In genomic region chr13:19864018-19864338, GRCh38 we compare ENCODE assay signal across 8 cellular contexts. TPM values are rescaled to one million over a fixed set of nuclear protein-coding genes. Genes with fewer than 3 reads are reported as not detected.
A peak's percentile ranks its signal among the peaks of the same experiment; 100 is the strongest.
DNase-seq lines count a peak whose midpoint lies in the region; ATAC-seq and TF ChIP-seq lines count a peak whose summit lies in the region.

No MANE protein-coding gene starts in this region.

- H3K4me1 ChIP-seq in endocrine pancreas (ENCODE audit: control insufficient read depth, insufficient read depth, low read length) (peaks cover 6% of the 10 kb centered on the region), mucosa of descending colon (ENCODE audit: low read depth) (peaks cover 18% of the 10 kb centered on the region)

- peak overlapping the region; percentile 97 for H3K27ac Mint-ChIP-seq in activated CD4-positive, alpha-beta T cell treated with anti-CD3 and anti-CD28 coated beads, Interleukin-2, amount 10 ng/mL, durations not matched to agents 7 days and 5 days
- H3K27ac Mint-ChIP-seq in stimulated activated naive CD8-positive, alpha-beta T cell treated with anti-CD3 and anti-CD28 coated beads, Interleukin-15, Interleukin-2, amounts not matched to agents 100 ng/mL and 50 ng/mL, for 24 hours = peak overlapping the region; percentile 86

- H3K9ac ChIP-seq in endocrine pancreas (ENCODE audit: control insufficient read depth, insufficient read depth, low read length) = peak overlapping the region; percentile 82

- CTCF ChIA-PET in activated CD4-positive, alpha-beta T cell treated with anti-CD3 and anti-CD28 coated beads, Interleukin-2, amount 10 ng/mL, durations not matched to agents 7 days and 5 days (lab: Charles Lee) = interaction anchor here (0.9 to 2.0 kb wide), 8 partner anchors 10 to 93 kb away, joined by 3 to 6 read pairs (median 4); partner anchors contain the start of gene PSPC1

- H3K27me3 ChIP-seq in endocrine pancreas (ENCODE audit: control insufficient read depth, insufficient read depth, low read length) = no peaks in the 10 kb centered on the region

- H3K4me3 ChIP-seq in endocrine pancreas (ENCODE audit: control insufficient read depth, insufficient read depth, low read length) (peak overlapping the region; percentile 14), mucosa of descending colon (peak overlapping the region; percentile 81)

- H3K4me3 Mint-ChIP-seq in activated CD4-positive, alpha-beta T cell treated with anti-CD3 and anti-CD28 coated beads, Interleukin-2, amount 10 ng/mL, durations not matched to agents 7 days and 5 days = peak overlapping the region; percentile 79
- peak overlapping the region; percentile 96 for H3K4me3 Mint-ChIP-seq in stimulated activated naive CD8-positive, alpha-beta T cell treated with anti-CD3 and anti-CD28 coated beads, Interleukin-15, Interleukin-2, amounts not matched to agents 100 ng/mL and 50 ng/mL, for 24 hours

- POLR2A ChIA-PET in activated CD4-positive, alpha-beta T cell treated with anti-CD3 and anti-CD28 coated beads, Interleukin-2, amount 10 ng/mL, durations not matched to agents 7 days and 5 days (lab: Charles Lee) = interaction anchor here (0.6 to 1.0 kb wide), 2 partner anchors 92 to 117 kb away, joined by 3 to 4 read pairs; no protein-coding TSS in a partner anchor

- peaks cover 33% of the 10 kb centered on the region for H3K4me1 Mint-ChIP-seq in activated CD4-positive, alpha-beta T cell treated with anti-CD3 and anti-CD28 coated beads, Interleukin-2, amount 10 ng/mL, durations not matched to agents 7 days and 5 days
- peaks cover 41% of the 10 kb centered on the region for H3K4me1 Mint-ChIP-seq in stimulated activated naive CD8-positive, alpha-beta T cell treated with anti-CD3 and anti-CD28 coated beads, Interleukin-15, Interleukin-2, amounts not matched to agents 100 ng/mL and 50 ng/mL, for 24 hours (ENCODE audit: low read depth)

- DNase-seq in activated T-cell treated with anti-CD3 and anti-CD28 coated beads for 1 hour (ENCODE audit: low read depth) = peak; percentile 38
- DNase-seq in activated T-cell treated with anti-CD3 and anti-CD28 coated beads for 4 hours = no peak
- peak; percentile 37 for DNase-seq in NCI-H2196 (lab: John Stamatoyannopoulos, UW; ENCODE audit: unreplicated experiment)
- peak; percentile 53 for DNase-seq in activated CD4-positive, alpha-beta T cell treated with anti-CD3 and anti-CD28 coated beads, Interleukin-2, amount 10 ng/mL, durations not matched to agents 7 days and 5 days
- peak in 2 of 3 donors; percentile 87 to 88 for DNase-seq in mucosa of descending colon

- intact Hi-C loops in mucosa of descending colon (cut with DNase I, micrococcal nuclease) = no loop called here

- H3K36me3 ChIP-seq in endocrine pancreas (ENCODE audit: control insufficient read depth, insufficient read depth, low read length) (no peaks in the 10 kb centered on the region), mucosa of descending colon (ENCODE audit: low read depth) (no peaks in the 10 kb centered on the region)

- peaks cover 17% of the 10 kb centered on the region for H3K36me3 Mint-ChIP-seq in activated CD4-positive, alpha-beta T cell treated with anti-CD3 and anti-CD28 coated beads, Interleukin-2, amount 10 ng/mL, durations not matched to agents 7 days and 5 days (ENCODE audit: low read depth)
- H3K36me3 Mint-ChIP-seq in stimulated activated naive CD8-positive, alpha-beta T cell treated with anti-CD3 and anti-CD28 coated beads, Interleukin-15, Interleukin-2, amounts not matched to agents 100 ng/mL and 50 ng/mL, for 24 hours (ENCODE audit: low read depth) = peaks cover 6% of the 10 kb centered on the region

- no peak for TF ChIP-seq CTCF in mucosa of descending colon (IDR thresholded peaks at IDR 0.05)

- no peaks in the 10 kb centered on the region for H3K9me3 Mint-ChIP-seq in activated CD4-positive, alpha-beta T cell treated with anti-CD3 and anti-CD28 coated beads, Interleukin-2, amount 10 ng/mL, durations not matched to agents 7 days and 5 days
- H3K9me3 Mint-ChIP-seq in stimulated activated naive CD8-positive, alpha-beta T cell treated with anti-CD3 and anti-CD28 coated beads, Interleukin-15, Interleukin-2, amounts not matched to agents 100 ng/mL and 50 ng/mL, for 24 hours = no peaks in the 10 kb centered on the region

- ATAC-seq in HG02759 (IDR thresholded peaks at IDR 0.05; ENCODE audit: unreplicated experiment) (peak; percentile 34), mucosa of descending colon (peak; percentile 51)

- H3K9me3 ChIP-seq in endocrine pancreas (ENCODE audit: control insufficient read depth, low read length) = no peaks in the 10 kb centered on the region
- no peaks in the 10 kb centered on the region for H3K9me3 ChIP-seq in mucosa of descending colon

- H3K27me3 Mint-ChIP-seq in activated CD4-positive, alpha-beta T cell treated with anti-CD3 and anti-CD28 coated beads, Interleukin-2, amount 10 ng/mL, durations not matched to agents 7 days and 5 days = no peaks in the 10 kb centered on the region
- H3K27me3 Mint-ChIP-seq in stimulated activated naive CD8-positive, alpha-beta T cell treated with anti-CD3 and anti-CD28 coated beads, Interleukin-15, Interleukin-2, amounts not matched to agents 100 ng/mL and 50 ng/mL, for 24 hours = no peaks in the 10 kb centered on the region

RNA-seq across cellular contexts. Expression of gene ZMYM5, which starts 0.5 kb away (rescaled TPM):
- 10 to 100 TPM; 12.6 to 14.5 TPM for total RNA-seq in activated CD4-positive, alpha-beta T cell treated with anti-CD3 and anti-CD28 coated beads, Interleukin-2, amount 10 ng/mL, durations not matched to agents 7 days and 5 days
- total RNA-seq in mucosa of descending colon = 10 to 100 TPM in 1 of 3 donors, 1 to 10 TPM in 2; 7.4 to 13.9 (median 9.2) TPM
